Comparison of ENCODE assay signal across 8 cellular contexts in genomic region chr12:108690799-108691153, GRCh38. TPM values are rescaled to one million over a fixed set of nuclear protein-coding genes. Genes with fewer than 3 reads are reported as not detected.
DNase-seq lines count a peak whose midpoint lies in the region; ATAC-seq and TF ChIP-seq lines count a peak whose summit lies in the region.

No MANE protein-coding gene starts in this region.

- H3K27ac Mint-ChIP-seq in stimulated activated effector memory CD8-positive, alpha-beta T cell treated with anti-CD3 and anti-CD28 coated beads, Interleukin-12 subunit alpha, Interleukin-12 subunit beta, amount 100 ng/mL, for 72 hours = peak overlapping the region; percentile 98

- peak overlapping the region; percentile 79 for H3K4me3 Mint-ChIP-seq in stimulated activated effector memory CD8-positive, alpha-beta T cell treated with anti-CD3 and anti-CD28 coated beads, Interleukin-12 subunit alpha, Interleukin-12 subunit beta, amount 100 ng/mL, for 72 hours

- peak overlapping the region; percentile 96 for H3K27ac ChIP-seq in SK-N-MC

- DNase-seq in NCI-H146 treated with DMSO at 0.1 percent for 48 hours (lab: John Stamatoyannopoulos, UW; ENCODE audit: unreplicated experiment) (peak; percentile 9), NCI-H146 (lab: John Stamatoyannopoulos, UW) (no peak), SK-N-MC (ENCODE audit: low read depth, low spot score) (no peak), fibroblast of the aortic adventitia (ENCODE audit: low read depth) (no peak), G401 (ENCODE audit: low spot score) (no peak), RPMI8226 (no peak), HCEC 1CT (no peak)
- no peak for DNase-seq in stimulated activated effector memory CD8-positive, alpha-beta T cell treated with anti-CD3 and anti-CD28 coated beads, Interleukin-12 subunit alpha, Interleukin-12 subunit beta, amount 100 ng/mL, for 72 hours (ENCODE audit: low spot score in 2 of 2)

- no peak for ATAC-seq in stimulated activated effector memory CD8-positive, alpha-beta T cell treated with anti-CD3 and anti-CD28 coated beads, Interleukin-12 subunit alpha, Interleukin-12 subunit beta, amount 100 ng/mL, for 72 hours

- peaks cover 21% of the 10 kb centered on the region for H3K36me3 ChIP-seq in SK-N-MC (ENCODE audit: insufficient read depth, low read length)

- H3K9me3 ChIP-seq in SK-N-MC (ENCODE audit: low read depth, low read length) = no peaks in the 10 kb centered on the region

- no peaks in the 10 kb centered on the region for H3K9me3 Mint-ChIP-seq in stimulated activated effector memory CD8-positive, alpha-beta T cell treated with anti-CD3 and anti-CD28 coated beads, Interleukin-12 subunit alpha, Interleukin-12 subunit beta, amount 100 ng/mL, for 72 hours

- peaks cover 53% of the 10 kb centered on the region for H3K4me1 Mint-ChIP-seq in stimulated activated effector memory CD8-positive, alpha-beta T cell treated with anti-CD3 and anti-CD28 coated beads, Interleukin-12 subunit alpha, Interleukin-12 subunit beta, amount 100 ng/mL, for 72 hours

- in situ Hi-C loops in G401 (cut with HindIII; ENCODE audit: low sequenced_read_pairs) = no loop called here

- peak overlapping the region; percentile 67 for H3K4me3 ChIP-seq in SK-N-MC
- H3K4me3 ChIP-seq in fibroblast of the aortic adventitia (ENCODE audit: low read depth, low read length) = peak overlapping the region; percentile 52

- H3K9ac ChIP-seq in SK-N-MC (ENCODE audit: insufficient read length) = peak overlapping the region; percentile 37

- peaks cover 7% of the 10 kb centered on the region for H3K36me3 Mint-ChIP-seq in stimulated activated effector memory CD8-positive, alpha-beta T cell treated with anti-CD3 and anti-CD28 coated beads, Interleukin-12 subunit alpha, Interleukin-12 subunit beta, amount 100 ng/mL, for 72 hours

- TF ChIP-seq CTCF in fibroblast of the aortic adventitia (IDR thresholded peaks at IDR 0.05; ENCODE audit: insufficient read depth, low read length) = no peak

RNA-seq across cellular contexts. Expression of gene CORO1C, which starts 40.5 kb away (rescaled TPM):
- 202 and 234 TPM in 2 replicates for total RNA-seq in fibroblast of the aortic adventitia (ENCODE audit: low replicate concordance)
- 102 and 177 TPM in 2 replicates for total RNA-seq in G401 (2014; rRNA removed; shearing (Covaris generic))

RNA-seq across cellular contexts. Expression of gene SELPLG, which starts 57.1 kb away (rescaled TPM):
- 0.57 and 1.5 TPM in 2 replicates for total RNA-seq in fibroblast of the aortic adventitia (ENCODE audit: low replicate concordance)
- 0.74 and 1.1 TPM in 2 replicates for total RNA-seq in G401 (2014; rRNA removed; shearing (Covaris generic))
